14 cellular contexts compared by ENCODE assay signal in the genomic region with DNA sequence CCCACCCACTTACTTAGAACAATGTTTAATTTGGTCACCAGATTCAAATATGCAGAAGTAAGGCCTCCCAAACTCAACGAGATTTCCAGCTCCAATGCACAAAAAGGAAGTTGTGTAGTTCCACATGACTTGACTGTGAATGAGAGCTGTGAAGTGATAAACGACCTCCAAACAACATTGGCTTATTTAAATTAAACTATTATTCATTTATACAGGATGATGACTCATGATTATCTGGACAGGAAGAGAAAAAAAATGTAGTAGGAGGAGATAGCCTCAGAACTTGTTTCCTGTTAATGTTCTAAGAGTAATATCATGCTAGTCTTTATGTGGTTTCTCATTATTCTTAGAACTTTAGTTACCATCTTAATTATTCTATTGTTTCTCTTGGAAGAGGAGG.
DNase-seq lines count a peak whose midpoint lies in the region; ATAC-seq, FAIRE-seq and TF ChIP-seq lines count a peak whose summit lies in the region.
"Had no signal": no experiment of that assay in that cellular context is flagged by ENCODE, and none has a peak within 500 bp of the region (broad histone marks: within the 10 kb centered on the region; RNA-seq: fewer than 3 reads in every experiment).

No MANE protein-coding gene starts in this region.

- H3K9me2 ChIP-seq in PC-3 (replicated peaks; ENCODE audit: low read length), result no peaks in the 10 kb centered on the region

- ATAC-seq in PC-3 (peak; percentile 81), pancreas (peak; percentile 34 to 68 (median 62))
- ATAC-seq: left colon had no signal

- no peak overlapping the region for H3K56ac ChIP-seq in H9 (ENCODE audit: insufficient read length, low read depth, low read length)

- no peak overlapping the region for H3K23ac ChIP-seq in H9 (ENCODE audit: insufficient read length, low read depth, low read length)

- H3K27ac Mint-ChIP-seq in Calu3 (ENCODE audit: unreplicated experiment), result peak overlapping the region; percentile 43
- no peak overlapping the region for H3K27ac Mint-ChIP-seq in H9
- H3K27ac Mint-ChIP-seq: T-helper 1 cell treated with Interleukin-12 subunit alpha and Interleukin-12 subunit beta and Interleukin-4 antibody, amounts not matched to agents 30 μg/mL and 1 μg/mL, for 36 hours had no signal

- no peak overlapping the region for H3T11ph ChIP-seq in H9 (ENCODE audit: low read length)

- CTCF ChIA-PET in Calu3 (lab: Charles Lee) (interaction anchor here (0.6 to 0.7 kb wide), 2 partner anchors 379 to 626 kb away, joined by 3 to 4 read pairs; no protein-coding TSS in a partner anchor), PC-3 (lab: Charles Lee) (interaction anchor here (0.7 kb wide), 1 partner anchor 220 kb away, joined by 3 read pairs; no protein-coding TSS in a partner anchor)

- no peaks in the 10 kb centered on the region for H3K9me3 ChIP-seq in PC-3 (ENCODE audit: low read length)
- H3K9me3 ChIP-seq in pancreas, result no peaks in the 10 kb centered on the region
- no peaks in the 10 kb centered on the region for H3K9me3 ChIP-seq in H9 (ENCODE audit: control insufficient read depth, low read depth, low read length)
- H3K9me3 ChIP-seq: ovary had no signal

- H4K20me1 ChIP-seq in PC-3 (ENCODE audit: low read length) (no peaks in the 10 kb centered on the region), H9 (ENCODE audit: control insufficient read depth, insufficient read depth, insufficient read length) (no peaks in the 10 kb centered on the region)

- no peak overlapping the region for H3K14ac ChIP-seq in H9 (ENCODE audit: insufficient read depth, low read length)

- POLR2A ChIA-PET in PC-3 (lab: Charles Lee; ENCODE audit: unreplicated experiment), result no interaction called here

- H2BK15ac ChIP-seq in H9 (ENCODE audit: low read depth, low read length), result no peak overlapping the region

- H3K4me3 Mint-ChIP-seq in Calu3 (ENCODE audit: low read depth, unreplicated experiment) (no peak overlapping the region), H9 (no peak overlapping the region)
- H3K4me3 Mint-ChIP-seq: T-helper 1 cell treated with Interleukin-12 subunit alpha and Interleukin-12 subunit beta and Interleukin-4 antibody, amounts not matched to agents 30 μg/mL and 1 μg/mL, for 36 hours had no signal

- H2BK5ac ChIP-seq in H9 (ENCODE audit: insufficient read length, low read length), result no peak overlapping the region

- no peak overlapping the region for H4K91ac ChIP-seq in H9 (ENCODE audit: insufficient read length, low read depth, low read length)

- H2AFZ ChIP-seq in PC-3 (ENCODE audit: low read length) (peak overlapping the region; percentile 40), H9 (ENCODE audit: low read length) (no peak overlapping the region)

- no peak overlapping the region for H4K8ac ChIP-seq in H9 (replicated peaks; ENCODE audit: insufficient read length, low read depth, low read length)

- DNase-seq in Calu3, result no peak
- peak; percentile 63 for DNase-seq in PC-3
- DNase-seq in epithelial cell of prostate (ENCODE audit: low read depth, low spot score), result peak; percentile 12
- no peak for DNase-seq in pancreas
- no peak for DNase-seq in lower leg skin (ENCODE audit: low spot score in 2 of 2)
- no peak for DNase-seq in globus pallidus (ENCODE audit: low spot score)
- no peak for DNase-seq in H9
- no peak for DNase-seq in SHP77 treated with DMSO at 0.1 percent for 48 hours (lab: John Stamatoyannopoulos, UW)
- DNase-seq: left colon; NCI-H1092; NCI-H774; ovary; stimulated activated CD4-positive, alpha-beta T cell treated with anti-CD3 and anti-CD28 coated beads, Interleukin-4, amount 100 ng/mL, for 1 hour had no signal

- H3K18ac ChIP-seq in H9 (ENCODE audit: insufficient read length, low read depth, low read length), result no peak overlapping the region

- H2BK20ac ChIP-seq in H9 (ENCODE audit: low read depth, low read length, poor library complexity, severe bottlenecking), result no peak overlapping the region

- no peak overlapping the region for H2BK120ac ChIP-seq in H9 (ENCODE audit: low read depth, low read length, poor library complexity, severe bottlenecking)

- TF ChIP-seq CTCF in Calu3 (IDR thresholded peaks at IDR 0.05; ENCODE audit: unreplicated experiment) (no peak), PC-3 (conservative IDR thresholded peaks at IDR 0.05; ENCODE audit: low read depth, low read length) (no peak), pancreas (IDR thresholded peaks at IDR 0.05) (no peak), lower leg skin (IDR thresholded peaks at IDR 0.05) (no peak), H9 (conservative IDR thresholded peaks at IDR 0.05) (no peak)

- H3K4me2 ChIP-seq in PC-3 (ENCODE audit: low read length), result peak overlapping the region; percentile 27; the same call in 1 of the 2 replicates
- H3K4me2 ChIP-seq in H9 (ENCODE audit: insufficient read depth, insufficient read length, low read length), result no peak overlapping the region

- H3K9me3 Mint-ChIP-seq in Calu3 (ENCODE audit: low read depth, unreplicated experiment) (peaks cover 7% of the 10 kb centered on the region), H9 (peaks cover 0 to 3% of the 10 kb centered on the region in 2 experiments; a peak in 1 of 5 replicates)
- H3K9me3 Mint-ChIP-seq: T-helper 1 cell treated with Interleukin-12 subunit alpha and Interleukin-12 subunit beta and Interleukin-4 antibody, amounts not matched to agents 30 μg/mL and 1 μg/mL, for 36 hours had no signal

- 1 to 3% methylated on average over 2 of the region's 2 CpGs for WGBS in pancreas, 2 donors
- 10 to 17% methylated on average over 2 of the region's 2 CpGs for WGBS in lower leg skin, 2 donors
- WGBS in H9 (ENCODE audit: extremely low coverage, insufficient read length, low lambda C conversion rate), result no CpG with 5 or more reads among the region's 2 CpGs

- no peak for TF ChIP-seq POLR2A in lower leg skin (IDR thresholded peaks at IDR 0.05)

- H3K36me3 ChIP-seq in PC-3 (ENCODE audit: low read depth, low read length) (no peaks in the 10 kb centered on the region), pancreas (no peaks in the 10 kb centered on the region)
- H3K36me3 ChIP-seq: ovary had no signal

- intact Hi-C loops in Calu3 (cut with micrococcal nuclease; ENCODE audit: unreplicated experiment), result no loop called here
- intact Hi-C loops in PC-3 (cut with micrococcal nuclease), result no loop called here
- intact Hi-C loops in pancreas (cut with DNase I), result no loop called here
- intact Hi-C loops in lower leg skin (cut with DNase I; ENCODE audit: low total_unique reads), result no loop called here

- H3K4me1 ChIP-seq in PC-3 (ENCODE audit: insufficient read depth, low read length) (peaks cover 10% of the 10 kb centered on the region), pancreas (peaks cover 11 to 30% (median 19%) of the 10 kb centered on the region in 3 donors), H9 (ENCODE audit: insufficient read depth, low read length) (no peaks in the 10 kb centered on the region)

- no peak overlapping the region for H3K4ac ChIP-seq in H9 (ENCODE audit: low read depth, low read length)

- H4K5ac ChIP-seq in H9 (ENCODE audit: insufficient read length, low read depth, low read length), result no peak overlapping the region

- H3K27ac ChIP-seq in PC-3 (ENCODE audit: low read length) (peak overlapping the region; percentile 40; the same call in 1 of the 2 replicates), epithelial cell of prostate (peak overlapping the region; percentile 63), pancreas (peak overlapping the region in 1 of 4 donors; percentile 66), H9 (ENCODE audit: insufficient read length, low read depth, low read length) (no peak overlapping the region)
- H3K27ac ChIP-seq: ovary had no signal

- no peaks in the 10 kb centered on the region for H3K27me3 ChIP-seq in PC-3 (ENCODE audit: low read length)
- H3K27me3 ChIP-seq in pancreas, result no peaks in the 10 kb centered on the region
- no peaks in the 10 kb centered on the region for H3K27me3 ChIP-seq in H9 (ENCODE audit: insufficient read depth, low read length)
- H3K27me3 ChIP-seq: ovary had no signal

- FAIRE-seq in pancreas (lab: Jason Lieb, UNC), result no peak

- H3K4me3 ChIP-seq in PC-3 (ENCODE audit: low read length) (no peak overlapping the region), pancreas (peak overlapping the region in 1 of 4 donors; percentile 20), lower leg skin (ENCODE audit: low read depth, poor library complexity, severe bottlenecking) (no peak overlapping the region)
- H3K4me3 ChIP-seq: ovary had no signal

- no TSS peak for BruUV-seq in Calu3 (replicated peaks; lab: Mats Ljungman, UMichigan)
- no TSS peak for BruUV-seq in PC-3 (replicated peaks; lab: Mats Ljungman, UMichigan)

- H3K79me2 ChIP-seq in PC-3 (ENCODE audit: low read length) (no peaks in the 10 kb centered on the region), H9 (ENCODE audit: insufficient read depth, low read length) (no peaks in the 10 kb centered on the region)

- H3K27me3 Mint-ChIP-seq in Calu3 (ENCODE audit: unreplicated experiment) (no peaks in the 10 kb centered on the region), H9 (ENCODE audit: low read depth) (no peaks in the 10 kb centered on the region)

- H2AK5ac ChIP-seq in H9 (ENCODE audit: insufficient read length, low read length), result no peak overlapping the region

- H2BK12ac ChIP-seq in H9 (ENCODE audit: insufficient read length, low read depth, low read length), result no peak overlapping the region

- H3K4me1 Mint-ChIP-seq in Calu3 (ENCODE audit: low read depth, unreplicated experiment) (peaks cover 26% of the 10 kb centered on the region), H9 (no peaks in the 10 kb centered on the region)

- no peaks in the 10 kb centered on the region for H3K79me1 ChIP-seq in H9 (ENCODE audit: insufficient read depth, low read depth, low read length, poor library complexity, severe bottlenecking)

- no peaks in the 10 kb centered on the region for H3K23me2 ChIP-seq in H9 (ENCODE audit: insufficient read length, low read depth, low read length, poor library complexity, severe bottlenecking)

- no peaks in the 10 kb centered on the region for H3K36me3 Mint-ChIP-seq in Calu3 (ENCODE audit: insufficient read depth, unreplicated experiment)
- no peaks in the 10 kb centered on the region; a peak in 1 of 7 replicates for H3K36me3 Mint-ChIP-seq in H9 (ENCODE audit: insufficient read depth in 1 of 3, low read depth in 3 of 3)

- no peaks in the 10 kb centered on the region for H3F3A ChIP-seq in PC-3 (ENCODE audit: low read length, unreplicated experiment)

- H3K9ac ChIP-seq in PC-3 (ENCODE audit: low read length), result no peak overlapping the region
- no peak overlapping the region for H3K9ac ChIP-seq in H9 (ENCODE audit: extremely low read depth, insufficient read length, low read length)

Comparison
In these comparisons a context has a peak if more than half of its experiments do, and no peak if none do; other contexts are left out.
1. DNase-seq: peak in PC-3 (single experiment) and epithelial cell of prostate (single experiment); none in Calu3 (single experiment), pancreas (0 of 6), lower leg skin (0 of 2), globus pallidus (single experiment), H9 (single experiment) and SHP77 treated with DMSO at 0.1 percent for 48 hours (single experiment).